In the genomic region with DNA sequence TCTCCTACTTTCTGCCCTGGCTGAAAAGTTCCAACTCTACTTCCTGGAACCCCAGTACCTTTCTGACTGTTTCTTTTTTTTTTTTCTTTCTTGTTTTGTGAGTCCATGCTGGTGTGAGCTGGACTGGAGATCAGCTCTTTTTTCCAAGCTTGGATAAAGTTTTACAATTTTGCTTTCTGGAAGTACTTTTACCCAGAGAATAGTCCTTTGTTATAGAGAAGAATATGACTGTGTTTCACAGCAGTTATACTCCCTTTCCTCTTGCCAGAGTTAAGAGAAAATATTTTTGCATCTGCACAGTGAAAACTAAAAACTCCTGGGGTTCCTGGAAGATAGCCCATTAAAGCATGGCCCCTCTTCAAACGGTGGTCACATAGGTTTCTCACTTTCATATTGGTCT, we compare ENCODE assay signal across 1 cellular context.
TF ChIP-seq lines count a peak whose summit lies in the region.

No MANE protein-coding gene starts in this region.

TF ChIP-seq in H1, 55 proteins besides CTCF, POLR2A, EP300 and RAD21 (continued from another document):
- TF ChIP-seq PHF8 (conservative IDR thresholded peaks at IDR 0.05; ENCODE audit: low read depth, low read length), result no peak
- TF ChIP-seq, protein P1, sequence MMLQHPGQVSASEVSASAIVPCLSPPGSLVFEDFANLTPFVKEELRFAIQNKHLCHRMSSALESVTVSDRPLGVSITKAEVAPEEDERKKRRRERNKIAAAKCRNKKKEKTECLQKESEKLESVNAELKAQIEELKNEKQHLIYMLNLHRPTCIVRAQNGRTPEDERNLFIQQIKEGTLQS (IDR thresholded peaks at IDR 0.05; ENCODE audit: insufficient read depth, low read depth, low read length), result no peak
- no peak for TF ChIP-seq SP4 (IDR thresholded peaks at IDR 0.05; ENCODE audit: low read length)
- TF ChIP-seq BACH1 (IDR thresholded peaks at IDR 0.05; ENCODE audit: low read length), result no peak
- TF ChIP-seq, protein P2, sequence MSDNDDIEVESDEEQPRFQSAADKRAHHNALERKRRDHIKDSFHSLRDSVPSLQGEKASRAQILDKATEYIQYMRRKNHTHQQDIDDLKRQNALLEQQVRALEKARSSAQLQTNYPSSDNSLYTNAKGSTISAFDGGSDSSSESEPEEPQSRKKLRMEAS (IDR thresholded peaks at IDR 0.05), result no peak
- TF ChIP-seq BCL11A (IDR thresholded peaks at IDR 0.05; ENCODE audit: low read depth in 2 of 2, low read length in 2 of 2), result no peak
- TF ChIP-seq YY1 (IDR thresholded peaks at IDR 0.05; ENCODE audit: low read depth, low read length), result no peak
- TF ChIP-seq CEBPB (IDR thresholded peaks at IDR 0.05; ENCODE audit: low read depth, low read length), result no peak
- TF ChIP-seq SP2 (IDR thresholded peaks at IDR 0.05; ENCODE audit: low read length), result no peak
- TF ChIP-seq CBX8 (IDR thresholded peaks at IDR 0.05; ENCODE audit: borderline replicate concordance, low read depth, low read length), result no peak
- no peak for TF ChIP-seq RNF2 (IDR thresholded peaks at IDR 0.05; ENCODE audit: borderline replicate concordance, low read depth, low read length, missing control alignments, poor library complexity, severe bottlenecking)
- TF ChIP-seq, protein P3, sequence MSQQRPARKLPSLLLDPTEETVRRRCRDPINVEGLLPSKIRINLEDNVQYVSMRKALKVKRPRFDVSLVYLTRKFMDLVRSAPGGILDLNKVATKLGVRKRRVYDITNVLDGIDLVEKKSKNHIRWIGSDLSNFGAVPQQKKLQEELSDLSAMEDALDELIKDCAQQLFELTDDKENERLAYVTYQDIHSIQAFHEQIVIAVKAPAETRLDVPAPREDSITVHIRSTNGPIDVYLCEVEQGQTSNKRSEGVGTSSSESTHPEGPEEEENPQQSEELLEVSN (IDR thresholded peaks at IDR 0.05), result no peak
TF ChIP-seq in H1: peak in this region for 0.
